Comparison of ENCODE assay signal across 9 cellular contexts in the genomic region with DNA sequence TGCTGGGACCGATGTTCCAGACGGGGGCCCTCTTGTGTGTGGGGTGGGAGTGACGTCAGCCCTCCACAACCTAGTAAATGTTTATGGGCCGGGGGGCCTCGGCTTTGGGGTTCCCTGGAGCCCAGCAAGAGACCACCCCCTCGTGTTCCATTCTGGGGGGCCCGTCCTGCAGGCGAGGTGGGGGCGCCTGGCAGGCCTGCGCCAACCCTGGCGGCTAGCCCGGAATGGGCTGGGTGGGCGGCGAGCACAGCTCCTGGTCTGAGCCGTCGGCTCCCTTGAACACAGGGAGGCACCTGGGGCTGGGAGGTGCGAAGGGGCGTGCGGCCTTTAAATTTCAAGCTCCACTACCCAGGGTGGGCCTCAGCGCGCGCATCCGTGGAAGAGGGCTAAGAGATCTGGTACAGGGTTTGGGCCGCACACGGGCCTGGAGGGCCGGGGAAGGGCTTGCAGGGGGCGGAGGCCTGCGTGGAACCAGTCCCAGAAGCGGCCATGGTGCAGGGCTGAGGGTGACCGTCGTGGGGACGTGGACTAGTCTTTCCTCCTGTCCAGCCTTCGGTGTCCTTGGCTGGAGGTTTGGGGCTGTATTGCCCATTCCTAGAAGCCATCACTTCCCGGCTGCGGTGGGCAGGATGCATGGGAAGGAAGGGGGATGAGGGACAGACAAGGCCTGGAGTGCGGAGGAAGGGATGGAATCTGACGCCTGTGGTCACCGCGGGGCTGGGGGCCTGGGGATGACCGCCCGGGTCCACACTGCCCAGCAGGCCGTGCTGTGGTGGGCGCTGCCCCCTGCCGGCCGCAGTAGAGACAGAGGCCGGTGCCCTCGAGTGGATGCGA. TPM values are rescaled to one million over a fixed set of nuclear protein-coding genes. Genes with fewer than 3 reads are reported as not detected.
A peak's percentile ranks its signal among the peaks of the same experiment; 100 is the strongest.
DNase-seq lines count a peak whose midpoint lies in the region; FAIRE-seq and TF ChIP-seq lines count a peak whose summit lies in the region.
"Had no signal": no experiment of that assay in that cellular context is flagged by ENCODE, and none has a peak within 500 bp of the region (broad histone marks: within the 10 kb centered on the region; RNA-seq: fewer than 3 reads in every experiment).

No MANE protein-coding gene starts in this region.

- H3K4me3 ChIP-seq in ascending aorta: no peak overlapping the region
- H3K4me3 ChIP-seq in kidney (ENCODE audit: low read length in 2 of 2): no peak overlapping the region
- H3K4me3 ChIP-seq in tibial nerve: no peak overlapping the region

- no peak for TF ChIP-seq POLR2A in tibial nerve (IDR thresholded peaks at IDR 0.05)

- no peak for TF ChIP-seq EP300 in tibial nerve (IDR thresholded peaks at IDR 0.05)

- no peak for FAIRE-seq in kidney (lab: Jason Lieb, UNC)

- H3K4me1 ChIP-seq in ascending aorta: peaks cover 8 to 27% of the 10 kb centered on the region in 2 donors
- peaks cover 9 to 13% of the 10 kb centered on the region in 2 donors for H3K4me1 ChIP-seq in kidney (ENCODE audit: control insufficient read depth in 1 of 2, insufficient read depth in 1 of 2, low read depth in 1 of 2, low read length in 2 of 2)
- H3K4me1 ChIP-seq in tibial nerve: peaks cover 0 to 12% (median 2%) of the 10 kb centered on the region in 4 donors

- intact Hi-C loops in ascending aorta (cut with DNase I) (no loop called here), kidney (cut with DNase I) (loop anchor here (10.0 kb wide), 1 partner anchor 87 kb away; a partner anchor contains a TSS)

- H3K36me3 ChIP-seq in ascending aorta: peaks cover 19% of the 10 kb centered on the region in 2 donors
- H3K36me3 ChIP-seq in kidney (ENCODE audit: control insufficient read depth in 1 of 2, insufficient read depth in 2 of 2, low read length in 2 of 2): peaks cover 0 to 4% of the 10 kb centered on the region in 2 donors
- peaks cover 0 to 36% (median 2%) of the 10 kb centered on the region in 3 donors for H3K36me3 ChIP-seq in tibial nerve

- no peaks in the 10 kb centered on the region for H3K9me3 ChIP-seq in ascending aorta
- H3K9me3 ChIP-seq in kidney (ENCODE audit: control insufficient read depth in 1 of 2, low read length in 2 of 2): no peaks in the 10 kb centered on the region
- H3K9me3 ChIP-seq in tibial nerve: no peaks in the 10 kb centered on the region
- H3K9me3 ChIP-seq: neutrophil had no signal

- peak; percentile 63 for DNase-seq in EH (ENCODE audit: low read depth)
- DNase-seq in HuH-7 (ENCODE audit: low spot score): peak; percentile 72
- DNase-seq in ascending aorta (ENCODE audit: low spot score in 2 of 2): no peak
- no peak for DNase-seq in kidney
- no peak for DNase-seq in tibial nerve (ENCODE audit: low spot score in 2 of 2)
- no peak for DNase-seq in NCI-H2081 treated with DMSO at 0.1 percent for 48 hours (lab: John Stamatoyannopoulos, UW)
- no peak for DNase-seq in midbrain (lab: John Stamatoyannopoulos, UW)
- DNase-seq in GF-D8 (lab: John Stamatoyannopoulos, UW): no peak

- TF ChIP-seq CTCF in ascending aorta (IDR thresholded peaks at IDR 0.05): peak in 2 of 3 experiments; percentile 42 to 51
- peak; percentile 71 for TF ChIP-seq CTCF in kidney (IDR thresholded peaks at IDR 0.05; ENCODE audit: borderline replicate concordance, extremely low read depth, insufficient read depth)
- peak; percentile 15 to 50 (median 45) for TF ChIP-seq CTCF in tibial nerve (IDR thresholded peaks at IDR 0.05)

- WGBS in tibial nerve, 2 donors: 10 to 11% methylated on average over 30 to 44 of the region's 48 CpGs

- no peak overlapping the region for H3K27ac ChIP-seq in ascending aorta
- H3K27ac ChIP-seq in kidney (ENCODE audit: low read depth in 2 of 2, low read length in 2 of 2): no peak overlapping the region
- no peak overlapping the region for H3K27ac ChIP-seq in tibial nerve
- H3K27ac ChIP-seq: neutrophil had no signal

- H3K27me3 ChIP-seq in ascending aorta (no peaks in the 10 kb centered on the region), tibial nerve (peaks cover 0 to 39% of the 10 kb centered on the region in 2 donors)

- peak overlapping the region in 1 of 2 donors; percentile 34 for H3K9ac ChIP-seq in kidney (ENCODE audit: low read length in 2 of 2)

RNA-seq across cellular contexts. Expression of a gene that starts 11.4 kb away (rescaled TPM):
- total RNA-seq in ascending aorta (205 TPM), kidney (200 TPM), tibial nerve (100 to 1,000 TPM; 184 to 350 (median 216) TPM)
- 763 TPM for polyA plus RNA-seq in kidney (ENCODE audit: insufficient read depth, low read depth, low replicate concordance)

RNA-seq across cellular contexts. Expression of a gene that starts 12.5 kb away (rescaled TPM):
- total RNA-seq in ascending aorta (15.2 TPM), kidney (8.7 TPM), tibial nerve (10 to 100 TPM in 3 of 4 donors, 1 to 10 TPM in 1; 8.3 to 16.7 (median 13.9) TPM)
- polyA plus RNA-seq in kidney (ENCODE audit: insufficient read depth, low read depth, low replicate concordance): 2.3 TPM

RNA-seq across cellular contexts. Expression of a gene that starts 21.8 kb away (rescaled TPM):
- not detected for total RNA-seq in ascending aorta
- total RNA-seq in kidney: 0.22 TPM
- not detected for polyA plus RNA-seq in kidney (ENCODE audit: insufficient read depth, low read depth, low replicate concordance)
- total RNA-seq in tibial nerve: not detected

RNA-seq across cellular contexts. Expression of a gene that starts 21.9 kb away (rescaled TPM):
- 8.1 TPM for total RNA-seq in ascending aorta
- 82.1 TPM for total RNA-seq in kidney
- 53.0 TPM for polyA plus RNA-seq in kidney (ENCODE audit: insufficient read depth, low read depth, low replicate concordance)
- 10 to 100 TPM; 67.5 to 95.0 (median 77.4) TPM for total RNA-seq in tibial nerve

RNA-seq across cellular contexts. Expression of a gene that starts 40.9 kb away (rescaled TPM):
- not detected for total RNA-seq in ascending aorta
- total RNA-seq in kidney: 3.0 TPM
- polyA plus RNA-seq in kidney (ENCODE audit: insufficient read depth, low read depth, low replicate concordance): 6.5 TPM
- total RNA-seq in tibial nerve: under 1 TPM in 1 of 4 donors, not detected in 3; 0.90 TPM

Comparison
In these comparisons a context has a peak if more than half of its experiments do, and no peak if none do; other contexts are left out.
1. DNase-seq: peak in EH (single experiment) and HuH-7 (single experiment); none in ascending aorta (0 of 2), kidney (single experiment), tibial nerve (0 of 2), NCI-H2081 treated with DMSO at 0.1 percent for 48 hours (single experiment), midbrain (single experiment) and GF-D8 (single experiment).
2. Peak in every context shown above with its lines, with median percentiles within 50 percentile points of each other: CTCF ChIP-seq.